Comparison of ENCODE assay signal across 7 cellular contexts in the genomic region with DNA sequence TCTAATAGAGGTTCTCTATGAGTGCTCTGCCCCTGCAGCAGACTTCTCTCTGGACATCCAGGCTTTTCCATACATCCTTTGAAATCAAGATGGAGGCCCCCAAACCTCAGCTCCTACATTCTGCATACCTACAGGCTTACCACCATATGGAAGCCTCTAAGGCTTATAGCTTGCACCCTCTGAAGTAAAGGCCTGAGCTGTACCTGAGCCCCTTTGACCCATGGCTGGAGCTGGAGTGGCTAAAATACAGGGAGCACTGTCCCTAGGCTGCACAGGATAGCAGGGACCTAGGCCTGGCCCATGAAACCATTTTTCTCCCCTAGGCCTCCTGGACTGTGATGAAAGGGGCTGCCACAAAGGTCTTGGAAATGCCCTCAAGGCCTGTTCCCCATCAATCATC.
"Had no signal": no experiment of that assay in that cellular context is flagged by ENCODE, and none has a peak within 500 bp of the region (broad histone marks: within the 10 kb centered on the region; RNA-seq: fewer than 3 reads in every experiment).

No MANE protein-coding gene starts in this region.

- FAIRE-seq: HepG2, HTR-8/SVneo had no signal

- H3K4me2 ChIP-seq: KMS-11 had no signal

- ATAC-seq: HepG2 had no signal

- H3K9ac ChIP-seq: KMS-11 had no signal

- DNase-seq: IMR-90, KBM-7, KG1 had no signal

- H3K27ac ChIP-seq: HL-60, KMS-11 had no signal
